In genomic region chr7:124992881-124993562, GRCh38 we compare ENCODE assay signal across 12 cellular contexts.
DNase-seq lines count a peak whose midpoint lies in the region; ATAC-seq and TF ChIP-seq lines count a peak whose summit lies in the region.
"Had no signal": no experiment of that assay in that cellular context is flagged by ENCODE, and none has a peak within 500 bp of the region (broad histone marks: within the 10 kb centered on the region; RNA-seq: fewer than 3 reads in every experiment).

No MANE protein-coding gene starts in this region.

- no peak for TF ChIP-seq RAD21 in SK-N-SH (IDR thresholded peaks at IDR 0.05; ENCODE audit: low read length)

- H3F3A ChIP-seq in SK-N-SH (replicated peaks; ENCODE audit: insufficient read depth) = peaks cover 32% of the 10 kb centered on the region

- TF ChIP-seq CTCF in SK-N-SH (IDR thresholded peaks at IDR 0.05) (no peak), fibroblast of pulmonary artery (IDR thresholded peaks at IDR 0.05; ENCODE audit: low read length, missing control alignments) (no peak), thoracic aorta (IDR thresholded peaks at IDR 0.05) (no peak), gastroesophageal sphincter (IDR thresholded peaks at IDR 0.05) (no peak)

- ATAC-seq in thoracic aorta (ENCODE audit: insufficient number of reproducible peaks, low FRiP score, low read depth) (peak; percentile 86), HG02588 (IDR thresholded peaks at IDR 0.05; ENCODE audit: unreplicated experiment) (no peak), gastroesophageal sphincter (no peak), GM19035 (IDR thresholded peaks at IDR 0.05; ENCODE audit: unreplicated experiment) (no peak)
- ATAC-seq: natural killer cell treated with Interleukin-12 subunit alpha and Interleukin-12 subunit beta and Interleukin-15 and Interleukin-18, amount 100 ng/mL, for 72 hours; WTC11 had no signal

- H3K36me3 ChIP-seq in SK-N-SH (replicated peaks in 1 of 2; ENCODE audit: control insufficient read depth in 1 of 2, insufficient read depth in 2 of 2, low read length in 1 of 2) (no peaks in the 10 kb centered on the region), thoracic aorta (no peaks in the 10 kb centered on the region), gastroesophageal sphincter (no peaks in the 10 kb centered on the region)

- CTCF ChIA-PET in SK-N-SH (lab: Yijun Ruan, JAX) = no interaction called here

- no peaks in the 10 kb centered on the region for H3K79me2 ChIP-seq in SK-N-SH (ENCODE audit: insufficient read depth)

- H3K27me3 ChIP-seq in SK-N-SH (ENCODE audit: insufficient read depth) (no peaks in the 10 kb centered on the region), thoracic aorta (replicated peaks; ENCODE audit: insufficient read depth) (no peaks in the 10 kb centered on the region), gastroesophageal sphincter (no peaks in the 10 kb centered on the region)

- POLR2A ChIA-PET in SK-N-SH (lab: Yijun Ruan, JAX) = no interaction called here

- H3K27ac ChIP-seq in SK-N-SH (ENCODE audit: low read depth in 2 of 2, low read length in 1 of 2) = peak overlapping the region; percentile 68 to 91; a peak in 3 of 4 replicates
- peak overlapping the region; percentile 55 to 80 for H3K27ac ChIP-seq in thoracic aorta
- no peak overlapping the region for H3K27ac ChIP-seq in gastroesophageal sphincter

- H2AFZ ChIP-seq in SK-N-SH (ENCODE audit: low read depth) = peak overlapping the region; percentile 69

- H3K4me3 ChIP-seq in SK-N-SH (ENCODE audit: low read depth in 2 of 2, low read length in 1 of 2) (peak overlapping the region; percentile 10 to 52; a peak in 3 of 4 replicates), fibroblast of pulmonary artery (replicated peaks; ENCODE audit: low read depth, low read length) (peak overlapping the region; percentile 57), thoracic aorta (peak overlapping the region; percentile 44), gastroesophageal sphincter (no peak overlapping the region)

- no peak for TF ChIP-seq POLR2A in gastroesophageal sphincter (IDR thresholded peaks at IDR 0.05)

- H3K9me2 ChIP-seq in SK-N-SH = no peaks in the 10 kb centered on the region

- TF ChIP-seq EP300 in SK-N-SH (IDR thresholded peaks at IDR 0.05; ENCODE audit: borderline replicate concordance in 1 of 2, low read depth in 1 of 2, low read length in 1 of 2) (peak in 1 of 2 experiments; percentile 81; a peak in 1 of 4 replicates), gastroesophageal sphincter (IDR thresholded peaks at IDR 0.05) (no peak)

- peak overlapping the region; percentile 72 for H3K4me2 ChIP-seq in SK-N-SH

- H3K9ac ChIP-seq in SK-N-SH = peak overlapping the region; percentile 42; the same call in 1 of the 2 replicates

- peak; percentile 91 for DNase-seq in H4 (ENCODE audit: low spot score)
- DNase-seq in SK-N-SH = no peak
- DNase-seq in fibroblast of pulmonary artery (ENCODE audit: low read depth) = peak; percentile 93
- DNase-seq in thoracic aorta (ENCODE audit: low spot score) = peak; percentile 6
- DNase-seq in stimulated activated CD4-positive, alpha-beta T cell treated with anti-CD3 and anti-CD28 coated beads, Interleukin-2, amount 100 ng/mL, for 48 hours = no peak
- DNase-seq: GDM1; stimulated activated naive CD4-positive, alpha-beta T cell treated with Interleukin-2 at 50 U/mL for 16 hours had no signal

- H3K9me3 ChIP-seq in SK-N-SH (no peaks in the 10 kb centered on the region), thoracic aorta (no peaks in the 10 kb centered on the region), gastroesophageal sphincter (no peaks in the 10 kb centered on the region)

- no peaks in the 10 kb centered on the region for H4K20me1 ChIP-seq in SK-N-SH (ENCODE audit: insufficient read depth)

- peaks cover 0 to 6% of the 10 kb centered on the region in 2 experiments; a peak in 3 of 4 replicates for H3K4me1 ChIP-seq in SK-N-SH (ENCODE audit: control insufficient read depth in 1 of 2, insufficient read depth in 2 of 2, low read depth in 1 of 2, low read length in 1 of 2)
- H3K4me1 ChIP-seq in thoracic aorta (ENCODE audit: control insufficient read depth in 1 of 2, low read depth in 2 of 2) = peaks cover 25 to 32% of the 10 kb centered on the region in 2 donors
- H3K4me1 ChIP-seq in gastroesophageal sphincter = no peaks in the 10 kb centered on the region

- WGBS in SK-N-SH (ENCODE audit: low lambda C conversion rate) = 4% methylated on average over 4 of the region's 4 CpGs
- WGBS in gastroesophageal sphincter (ENCODE audit: low coverage in 1 of 2), 2 donors = 59 to 83% methylated on average over 3 to 4 of the region's 4 CpGs

TF ChIP-seq in SK-N-SH, 30 proteins besides CTCF, POLR2A, EP300 and RAD21 (continues in another document):
- peak; percentile 67; the same call in 1 of the 2 replicates for TF ChIP-seq FOXM1 (IDR thresholded peaks at IDR 0.05; ENCODE audit: low read depth)
- TF ChIP-seq JUND (IDR thresholded peaks at IDR 0.05) = peak; percentile 93
- TF ChIP-seq MAX (IDR thresholded peaks at IDR 0.05; ENCODE audit: low read depth) = peak; percentile 74
- TF ChIP-seq YY1 (IDR thresholded peaks at IDR 0.05; ENCODE audit: low read depth) = no peak
- peak; percentile 90 for TF ChIP-seq TCF12 (IDR thresholded peaks at IDR 0.05)
- TF ChIP-seq SMC3 (IDR thresholded peaks at IDR 0.05; ENCODE audit: low read depth, low read length) = no peak
- TF ChIP-seq CHD2 (IDR thresholded peaks at IDR 0.05; ENCODE audit: low read length, partially characterized antibody) = no peak
- TF ChIP-seq RCOR1 (IDR thresholded peaks at IDR 0.05; ENCODE audit: low read length) = no peak
- peak; percentile 56; the same call in 1 of the 2 replicates for TF ChIP-seq REST (IDR thresholded peaks at IDR 0.05; ENCODE audit: low read depth, low read length)
- TF ChIP-seq MXI1 (IDR thresholded peaks at IDR 0.05; ENCODE audit: low read depth, low read length) = no peak
- no peak for TF ChIP-seq EZH2phosphoT487 (IDR thresholded peaks at IDR 0.05; ENCODE audit: borderline replicate concordance, low read depth)
- 0 out of 2 replicates have a peak, but pooled peaks have one; percentile 29 for TF ChIP-seq USF1 (IDR thresholded peaks at IDR 0.05; ENCODE audit: borderline replicate concordance, low read depth)
- no peak; the same call in 1 of the 2 replicates for TF ChIP-seq GABPA (IDR thresholded peaks at IDR 0.05; ENCODE audit: low read depth)
- no peak for TF ChIP-seq IRF3 (IDR thresholded peaks at IDR 0.05; ENCODE audit: low read depth, low read length)
- TF ChIP-seq SIN3A (IDR thresholded peaks at IDR 0.05; ENCODE audit: borderline replicate concordance, low read depth, low read length) = peak; percentile 18; the same call in 1 of the 2 replicates
- peak; percentile 85 for TF ChIP-seq TEAD4 (IDR thresholded peaks at IDR 0.05; ENCODE audit: borderline replicate concordance, insufficient read depth)
- TF ChIP-seq USF2 (IDR thresholded peaks at IDR 0.05; ENCODE audit: borderline replicate concordance, low read depth, low read length) = no peak

Comparison
In these comparisons a context has a peak if more than half of its experiments do, and no peak if none do; other contexts are left out.
1. DNase-seq: peak in H4 (single experiment), fibroblast of pulmonary artery (single experiment) and thoracic aorta (single experiment); none in SK-N-SH (single experiment) and stimulated activated CD4-positive, alpha-beta T cell treated with anti-CD3 and anti-CD28 coated beads, Interleukin-2, amount 100 ng/mL, for 48 hours (0 of 2).
2. H3K27ac ChIP-seq: peak in SK-N-SH (2 of 2) and thoracic aorta (2 of 2); none in gastroesophageal sphincter (0 of 4).
3. H3K4me3 ChIP-seq: peak in SK-N-SH (2 of 2), fibroblast of pulmonary artery (single experiment) and thoracic aorta (single experiment); none in gastroesophageal sphincter (0 of 2).